In the genomic region with DNA sequence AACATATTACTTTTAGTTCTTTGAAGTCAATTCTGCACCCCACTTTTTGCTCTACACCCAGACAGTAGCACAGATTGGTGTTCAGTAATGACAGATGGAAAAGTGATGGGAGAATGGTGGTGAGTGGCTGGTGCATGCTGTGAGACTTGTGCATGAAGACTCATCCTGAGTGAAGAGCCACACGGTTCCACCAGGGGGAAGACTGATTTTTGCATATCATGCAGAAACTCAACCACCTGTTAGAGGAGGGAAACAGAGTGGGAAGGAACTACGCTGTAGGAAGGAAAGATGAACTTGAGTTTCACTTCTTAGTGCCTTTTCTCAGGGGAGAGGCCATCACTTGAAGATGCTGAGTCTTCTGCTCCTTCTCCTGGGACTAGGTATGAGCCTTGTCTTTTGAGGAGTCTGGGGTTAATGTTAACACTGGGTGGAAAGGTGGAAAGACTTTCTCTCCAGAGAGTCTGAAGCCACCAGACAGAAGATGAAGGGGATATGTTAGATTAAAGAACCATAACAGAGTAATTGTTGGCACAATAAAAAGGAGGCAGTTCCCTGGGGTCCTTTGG, we compare ENCODE assay signal across 8 cellular contexts. TPM values are rescaled to one million over a fixed set of nuclear protein-coding genes. Genes with fewer than 3 reads are reported as not detected.
DNase-seq lines count a peak whose midpoint lies in the region; ATAC-seq, FAIRE-seq and TF ChIP-seq lines count a peak whose summit lies in the region.

No MANE protein-coding gene starts in this region.

- TF ChIP-seq CTCF in Caco-2 (IDR thresholded peaks at IDR 0.05; ENCODE audit: insufficient read depth in 1 of 2, low read depth in 1 of 2, low read length in 1 of 2, severe bottlenecking in 1 of 2, unreplicated experiment in 1 of 2) (peak; percentile 37 to 58), right atrium auricular region (IDR thresholded peaks at IDR 0.05) (no peak), osteoblast (IDR thresholded peaks at IDR 0.05; ENCODE audit: extremely low read depth, low read depth, low read length) (no peak), colonic mucosa (IDR thresholded peaks at IDR 0.05) (no peak)

- peak; percentile 87 for ATAC-seq in HG03064 (IDR thresholded peaks at IDR 0.05; ENCODE audit: low read depth, unreplicated experiment)

- intact Hi-C loops in Caco-2 (cut with micrococcal nuclease; ENCODE audit: unreplicated experiment) (loop anchor here (1.0 kb wide), 1 partner anchor 43 kb away; no protein-coding TSS in a partner anchor), colonic mucosa (cut with DNase I) (no loop called here)
- intact Hi-C loops in activated T-helper 1 cell treated with anti-CD3 and anti-CD28 coated beads, Interleukin-12 subunit alpha, Interleukin-12 subunit beta, Interleukin-2, Interleukin-4 antibody, amounts not matched to agents 30 ng/mL and 10 ng/mL and 1 ng/mL, durations not matched to agents 14 hours and 24 hours and 36 hours (cut with micrococcal nuclease), result no loop called here

- H3K9me3 Mint-ChIP-seq in Caco-2 (ENCODE audit: unreplicated experiment), result no peaks in the 10 kb centered on the region
- no peaks in the 10 kb centered on the region for H3K9me3 Mint-ChIP-seq in activated T-helper 1 cell treated with anti-CD3 and anti-CD28 coated beads, Interleukin-12 subunit alpha, Interleukin-12 subunit beta, Interleukin-2, Interleukin-4 antibody, amounts not matched to agents 30 ng/mL and 10 ng/mL and 1 ng/mL, durations not matched to agents 14 hours and 24 hours and 36 hours

- H3K4me3 Mint-ChIP-seq in Caco-2 (ENCODE audit: unreplicated experiment), result no peak overlapping the region
- H3K4me3 Mint-ChIP-seq in activated T-helper 1 cell treated with anti-CD3 and anti-CD28 coated beads, Interleukin-12 subunit alpha, Interleukin-12 subunit beta, Interleukin-2, Interleukin-4 antibody, amounts not matched to agents 30 ng/mL and 10 ng/mL and 1 ng/mL, durations not matched to agents 14 hours and 24 hours and 36 hours, result peak overlapping the region; percentile 65

- no peaks in the 10 kb centered on the region for H4K20me1 ChIP-seq in osteoblast (ENCODE audit: insufficient read depth, low read length)

- DNase-seq in Caco-2 (peak in 1 of 2 experiments; percentile 37), GM19239 (ENCODE audit: insufficient read length, low spot score) (no peak), putamen (ENCODE audit: low spot score) (no peak), right atrium auricular region (ENCODE audit: low spot score) (no peak), osteoblast (ENCODE audit: insufficient read length, low spot score, missing footprints) (no peak), colonic mucosa (no peak)
- no peak for DNase-seq in activated T-helper 1 cell treated with anti-CD3 and anti-CD28 coated beads, Interleukin-12 subunit alpha, Interleukin-12 subunit beta, Interleukin-2, Interleukin-4 antibody, amounts not matched to agents 30 ng/mL and 10 ng/mL and 1 ng/mL, durations not matched to agents 14 hours and 24 hours and 36 hours (ENCODE audit: low spot score)

- peaks cover 19% of the 10 kb centered on the region for H3K27me3 Mint-ChIP-seq in Caco-2 (ENCODE audit: insufficient read depth, unreplicated experiment)
- peaks cover 2% of the 10 kb centered on the region for H3K27me3 Mint-ChIP-seq in activated T-helper 1 cell treated with anti-CD3 and anti-CD28 coated beads, Interleukin-12 subunit alpha, Interleukin-12 subunit beta, Interleukin-2, Interleukin-4 antibody, amounts not matched to agents 30 ng/mL and 10 ng/mL and 1 ng/mL, durations not matched to agents 14 hours and 24 hours and 36 hours (ENCODE audit: insufficient read depth)

- H3K27me3 ChIP-seq in Caco-2 (replicated peaks; ENCODE audit: control insufficient read depth, insufficient read depth, low read length) (no peaks in the 10 kb centered on the region), right atrium auricular region (no peaks in the 10 kb centered on the region), osteoblast (ENCODE audit: insufficient read depth, low read length) (peaks cover 3% of the 10 kb centered on the region), colonic mucosa (no peaks in the 10 kb centered on the region)

- no peaks in the 10 kb centered on the region for H3K79me2 ChIP-seq in osteoblast (ENCODE audit: insufficient read depth, low read length)

- H3K4me1 Mint-ChIP-seq in Caco-2 (ENCODE audit: low read depth, unreplicated experiment), result no peaks in the 10 kb centered on the region
- H3K4me1 Mint-ChIP-seq in activated T-helper 1 cell treated with anti-CD3 and anti-CD28 coated beads, Interleukin-12 subunit alpha, Interleukin-12 subunit beta, Interleukin-2, Interleukin-4 antibody, amounts not matched to agents 30 ng/mL and 10 ng/mL and 1 ng/mL, durations not matched to agents 14 hours and 24 hours and 36 hours (ENCODE audit: low read depth), result peaks cover 9% of the 10 kb centered on the region

- H3K27ac Mint-ChIP-seq in Caco-2 (ENCODE audit: unreplicated experiment), result no peak overlapping the region
- H3K27ac Mint-ChIP-seq in activated T-helper 1 cell treated with anti-CD3 and anti-CD28 coated beads, Interleukin-12 subunit alpha, Interleukin-12 subunit beta, Interleukin-2, Interleukin-4 antibody, amounts not matched to agents 30 ng/mL and 10 ng/mL and 1 ng/mL, durations not matched to agents 14 hours and 24 hours and 36 hours, result peak overlapping the region; percentile 52

- H3K27ac ChIP-seq in right atrium auricular region (no peak overlapping the region), osteoblast (ENCODE audit: low read depth, low read length) (no peak overlapping the region), colonic mucosa (no peak overlapping the region)

- H3K36me3 Mint-ChIP-seq in Caco-2 (ENCODE audit: insufficient read depth, unreplicated experiment), result no peaks in the 10 kb centered on the region
- H3K36me3 Mint-ChIP-seq in activated T-helper 1 cell treated with anti-CD3 and anti-CD28 coated beads, Interleukin-12 subunit alpha, Interleukin-12 subunit beta, Interleukin-2, Interleukin-4 antibody, amounts not matched to agents 30 ng/mL and 10 ng/mL and 1 ng/mL, durations not matched to agents 14 hours and 24 hours and 36 hours (ENCODE audit: low read depth), result no peaks in the 10 kb centered on the region

- H3K4me3 ChIP-seq in Caco-2 (ENCODE audit: low read depth, low read length), result no peak overlapping the region
- no peak overlapping the region for H3K4me3 ChIP-seq in right atrium auricular region
- no peak overlapping the region for H3K4me3 ChIP-seq in osteoblast (ENCODE audit: insufficient read depth, low read length)
- H3K4me3 ChIP-seq in colonic mucosa, result no peak overlapping the region

- CTCF ChIA-PET in Caco-2 (lab: Charles Lee), result interaction anchor here (1.0 to 1.7 kb wide), 2 partner anchors 43 kb away, joined by 9 to 15 read pairs; no protein-coding TSS in a partner anchor

- H3K36me3 ChIP-seq in Caco-2 (ENCODE audit: control insufficient read depth, insufficient read depth, low read length), result no peaks in the 10 kb centered on the region
- no peaks in the 10 kb centered on the region for H3K36me3 ChIP-seq in right atrium auricular region
- H3K36me3 ChIP-seq in osteoblast (ENCODE audit: insufficient read depth, low read length), result no peaks in the 10 kb centered on the region
- H3K36me3 ChIP-seq in colonic mucosa, result no peaks in the 10 kb centered on the region

- peak; percentile 62 for FAIRE-seq in GM19239 (lab: Jason Lieb, UNC)

- H2AFZ ChIP-seq in osteoblast (ENCODE audit: low read length), result no peak overlapping the region

- no TSS peak for BruUV-seq in Caco-2 (replicated peaks; lab: Mats Ljungman, UMichigan)

- POLR2A ChIA-PET in Caco-2 (lab: Charles Lee), result no interaction called here

- no peaks in the 10 kb centered on the region for H3K9me3 ChIP-seq in Caco-2
- H3K9me3 ChIP-seq in right atrium auricular region, result no peaks in the 10 kb centered on the region
- H3K9me3 ChIP-seq in osteoblast (ENCODE audit: low read depth, low read length), result no peaks in the 10 kb centered on the region
- H3K9me3 ChIP-seq in colonic mucosa, result no peaks in the 10 kb centered on the region

- no peaks in the 10 kb centered on the region for H3K4me1 ChIP-seq in Caco-2
- H3K4me1 ChIP-seq in right atrium auricular region, result peaks cover 0 to 12% of the 10 kb centered on the region in 2 donors
- H3K4me1 ChIP-seq in osteoblast (ENCODE audit: insufficient read depth, low read length), result no peaks in the 10 kb centered on the region
- H3K4me1 ChIP-seq in colonic mucosa, result no peaks in the 10 kb centered on the region

- H3K4me2 ChIP-seq in osteoblast (ENCODE audit: insufficient read depth, low read length), result no peak overlapping the region

- H3K9ac ChIP-seq in colonic mucosa (ENCODE audit: low read depth in 2 of 2, low read length in 2 of 2), result no peak overlapping the region

RNA-seq across cellular contexts. Expression of gene PRSS1, which starts 9.3 kb away (rescaled TPM):
- total RNA-seq in Caco-2 (2022), result 18.1 TPM in 2 replicates
- not detected in 2 replicates for total RNA-seq in activated T-helper 1 cell treated with anti-CD3 and anti-CD28 coated beads, Interleukin-12 subunit alpha, Interleukin-12 subunit beta, Interleukin-2, Interleukin-4 antibody, amounts not matched to agents 30 ng/mL and 10 ng/mL and 1 ng/mL, durations not matched to agents 14 hours and 24 hours and 36 hours
- not detected for total RNA-seq in right atrium auricular region
- total RNA-seq in osteoblast, result not detected in 2 replicates
- 10 to 100 TPM in 1 of 2 donors, not detected in 1; 41.2 TPM for total RNA-seq in colonic mucosa

RNA-seq across cellular contexts. Expression of gene PRSS2, which starts 30.8 kb away (rescaled TPM):
- total RNA-seq in Caco-2 (2022) (8.8 and 9.3 TPM in 2 replicates), right atrium auricular region (under 1 TPM in 1 of 2 donors, not detected in 1; 0.51 TPM), osteoblast (not detected in 2 replicates), colonic mucosa (100 to 1,000 TPM in 1 of 2 donors, not detected in 1; 105 TPM)
- total RNA-seq in activated T-helper 1 cell treated with anti-CD3 and anti-CD28 coated beads, Interleukin-12 subunit alpha, Interleukin-12 subunit beta, Interleukin-2, Interleukin-4 antibody, amounts not matched to agents 30 ng/mL and 10 ng/mL and 1 ng/mL, durations not matched to agents 14 hours and 24 hours and 36 hours, result not detected in 2 replicates

Comparison
In these comparisons a context has a peak if more than half of its experiments do, and no peak if none do; other contexts are left out.
1. CTCF ChIP-seq: peak in Caco-2 (2 of 2); none in right atrium auricular region (0 of 2), osteoblast (single experiment) and colonic mucosa (single experiment).